24 cellular contexts compared by ENCODE assay signal in the genomic region with DNA sequence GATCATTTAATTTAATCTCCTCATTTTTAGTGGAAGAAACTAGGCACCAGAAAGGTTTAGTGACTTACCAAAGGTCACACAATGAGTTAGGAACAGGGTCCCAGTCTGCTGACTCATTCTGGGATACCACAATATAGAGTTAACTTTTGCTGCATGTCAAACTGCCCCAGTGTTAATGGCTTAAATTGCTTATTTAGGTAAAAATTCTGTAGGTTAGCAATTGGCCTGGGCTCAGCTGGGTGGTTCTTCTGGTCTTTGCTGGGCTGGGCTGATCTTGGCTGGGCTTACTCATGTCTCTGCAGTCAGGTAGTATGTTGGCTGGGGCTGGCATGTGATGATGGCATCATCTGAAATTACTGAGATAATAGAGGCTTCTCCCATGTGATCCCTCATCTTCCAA.
"Had no signal": no experiment of that assay in that cellular context is flagged by ENCODE, and none has a peak within 500 bp of the region (broad histone marks: within the 10 kb centered on the region; RNA-seq: fewer than 3 reads in every experiment).

No MANE protein-coding gene starts in this region.

- H3K36me3 Mint-ChIP-seq: neural progenitor cell; stimulated activated effector memory CD8-positive, alpha-beta T cell treated with anti-CD3 and anti-CD28 coated beads, Interleukin-12 subunit alpha, Interleukin-12 subunit beta, amount 100 ng/mL, for 72 hours had no signal

- H2AFZ ChIP-seq: hepatocyte, neural progenitor cell had no signal

- H3K4me3 ChIP-seq: esophagus squamous epithelium, hepatocyte, left ventricle myocardium inferior, lower lobe of right lung, neural progenitor cell, ovary, right atrium auricular region, smooth muscle cell, suprapubic skin, thyroid gland had no signal

- H3K27ac ChIP-seq: esophagus squamous epithelium, left ventricle myocardium inferior, lower lobe of right lung, neural progenitor cell, ovary, right atrium auricular region, suprapubic skin, thyroid gland had no signal

- H3K79me2 ChIP-seq: hepatocyte had no signal

- H3K9me3 ChIP-seq: lower lobe of right lung, suprapubic skin, thyroid gland had no signal

- H3K4me1 Mint-ChIP-seq: neural progenitor cell had no signal

- H3K4me2 ChIP-seq: hepatocyte, neural progenitor cell, smooth muscle cell had no signal

- H3K9ac ChIP-seq: neural progenitor cell had no signal

- H3K36me3 ChIP-seq: esophagus squamous epithelium, left ventricle myocardium inferior, lower lobe of right lung, neural progenitor cell, ovary, right atrium auricular region, suprapubic skin, thyroid gland had no signal

- H3K27ac Mint-ChIP-seq: natural killer cell treated with Interleukin-12 subunit alpha and Interleukin-12 subunit beta and Interleukin-15 and Interleukin-18, amount 100 ng/mL, for 72 hours; neural progenitor cell; stimulated activated effector memory CD8-positive, alpha-beta T cell treated with anti-CD3 and anti-CD28 coated beads, Interleukin-12 subunit alpha, Interleukin-12 subunit beta, amount 100 ng/mL, for 72 hours had no signal

- ATAC-seq: left cardiac atrium; lower lobe of right lung; natural killer cell treated with Interleukin-12 subunit alpha and Interleukin-12 subunit beta and Interleukin-15 and Interleukin-18, amount 100 ng/mL, for 72 hours; stimulated activated effector memory CD8-positive, alpha-beta T cell treated with anti-CD3 and anti-CD28 coated beads, Interleukin-12 subunit alpha, Interleukin-12 subunit beta, amount 100 ng/mL, for 72 hours; stimulated activated naive CD8-positive, alpha-beta T cell treated with anti-CD3 and anti-CD28 coated beads, Interleukin-15, Interleukin-2, amounts not matched to agents 100 U/mL and 50 U/mL, for 24 hours had no signal

- DNase-seq: dermis blood vessel endothelial cell; esophagus squamous epithelium; foreskin fibroblast; kidney; left cardiac atrium; left ventricle myocardium inferior; lower lobe of right lung; mesenchymal stem cell; midbrain; nucleus accumbens; ovary; stimulated activated CD4-positive, alpha-beta T cell treated with anti-CD3 and anti-CD28 coated beads, Interleukin-2, amount 100 ng/mL, for 48 hours; stimulated activated CD8-positive, alpha-beta memory T cell treated with anti-CD3 and anti-CD28 coated beads, Interleukin-4, amount 100 ng/mL, for 48 hours; stimulated activated naive CD8-positive, alpha-beta T cell treated with anti-CD3 and anti-CD28 coated beads, Interleukin-15, Interleukin-2, amounts not matched to agents 100 U/mL and 50 U/mL, for 24 hours; thyroid gland had no signal

- FAIRE-seq: kidney, urothelium cell line had no signal

- H3K4me1 ChIP-seq: left ventricle myocardium inferior, lower lobe of right lung, neural progenitor cell, right atrium auricular region, thyroid gland had no signal

- H3K27me3 ChIP-seq: esophagus squamous epithelium, hepatocyte, neural progenitor cell, ovary, right atrium auricular region, suprapubic skin, thyroid gland had no signal

- H3K4me3 Mint-ChIP-seq: neural progenitor cell; stimulated activated effector memory CD8-positive, alpha-beta T cell treated with anti-CD3 and anti-CD28 coated beads, Interleukin-12 subunit alpha, Interleukin-12 subunit beta, amount 100 ng/mL, for 72 hours; type B pancreatic cell had no signal
